16 cellular contexts compared by ENCODE assay signal in genomic region chr1:38068220-38068979, GRCh38. TPM values are rescaled to one million over a fixed set of nuclear protein-coding genes. Genes with fewer than 3 reads are reported as not detected.
A peak's percentile ranks its signal among the peaks of the same experiment; 100 is the strongest.
DNase-seq lines count a peak whose midpoint lies in the region; ATAC-seq and TF ChIP-seq lines count a peak whose summit lies in the region.
"Had no signal": no experiment of that assay in that cellular context is flagged by ENCODE, and none has a peak within 500 bp of the region (broad histone marks: within the 10 kb centered on the region; RNA-seq: fewer than 3 reads in every experiment).

No MANE protein-coding gene starts in this region.

- H3K4me1 ChIP-seq in neural progenitor cell, result peaks cover 29% of the 10 kb centered on the region
- H3K4me1 ChIP-seq: Peyer's patch had no signal

- H3K4me2 ChIP-seq in neural progenitor cell, result no peak overlapping the region

- peak overlapping the region; percentile 87 for H3K27ac Mint-ChIP-seq in neural progenitor cell

- peaks cover 8% of the 10 kb centered on the region for H3K79me2 ChIP-seq in neural progenitor cell (ENCODE audit: low read depth)

- no peak for TF ChIP-seq CTCF in neural progenitor cell (IDR thresholded peaks at IDR 0.05)

- ATAC-seq in GM21447 (IDR thresholded peaks at IDR 0.05; ENCODE audit: unreplicated experiment), result no peak
- ATAC-seq in GM18873 (IDR thresholded peaks at IDR 0.05; ENCODE audit: low FRiP score, unreplicated experiment), result no peak
- no peak for ATAC-seq in HG02623 (IDR thresholded peaks at IDR 0.05; ENCODE audit: unreplicated experiment)

- no peak overlapping the region for H3K27ac ChIP-seq in neural progenitor cell
- H3K27ac ChIP-seq: Peyer's patch had no signal

- DNase-seq in NCI-H2081 (lab: John Stamatoyannopoulos, UW) (peak; percentile 23 to 36), NCI-H2081 treated with DMSO at 0.1 percent for 48 hours (lab: John Stamatoyannopoulos, UW) (no peak), COLO668 (lab: John Stamatoyannopoulos, UW; ENCODE audit: unreplicated experiment) (peak; percentile 50), OCI-M1 (lab: John Stamatoyannopoulos, UW) (peak; percentile 17), neural progenitor cell (ENCODE audit: low spot score) (no peak)
- DNase-seq: Calu3, GOT3, NCI-H2029, NCI-H2227 treated with DMSO at 0.1 percent for 48 hours, NCI-H69, Peyer's patch, SHP77 had no signal

- H3K36me3 Mint-ChIP-seq in neural progenitor cell, result no peaks in the 10 kb centered on the region

- H4K20me1 ChIP-seq in neural progenitor cell (ENCODE audit: low read depth), result peaks cover 24% of the 10 kb centered on the region

- no peaks in the 10 kb centered on the region for H3K9me3 Mint-ChIP-seq in neural progenitor cell

- no peak overlapping the region for H3K4me3 ChIP-seq in neural progenitor cell
- H3K4me3 ChIP-seq: Peyer's patch had no signal

- H3K36me3 ChIP-seq in neural progenitor cell, result no peaks in the 10 kb centered on the region
- H3K36me3 ChIP-seq: Peyer's patch had no signal

- no peak overlapping the region for H2AFZ ChIP-seq in neural progenitor cell (replicated peaks)

- H3K4me1 Mint-ChIP-seq in neural progenitor cell, result peaks cover 67% of the 10 kb centered on the region

- H3K9ac ChIP-seq in neural progenitor cell, result no peak overlapping the region

- peaks cover 17% of the 10 kb centered on the region for H3K27me3 Mint-ChIP-seq in neural progenitor cell (ENCODE audit: insufficient read depth, low read depth)

- H3F3A ChIP-seq in neural progenitor cell (ENCODE audit: low read depth), result peaks cover 11% of the 10 kb centered on the region

- H3K9me3 ChIP-seq in neural progenitor cell (ENCODE audit: low read depth), result no peaks in the 10 kb centered on the region
- H3K9me3 ChIP-seq: Peyer's patch had no signal

- H3K4me3 Mint-ChIP-seq in neural progenitor cell, result peak overlapping the region; percentile 44

- no peaks in the 10 kb centered on the region for H3K27me3 ChIP-seq in neural progenitor cell
- H3K27me3 ChIP-seq: Peyer's patch had no signal

RNA-seq across cellular contexts. Expression of gene POU3F1, which starts 21.8 kb away (rescaled TPM):
- total RNA-seq in neural progenitor cell (ENCODE audit: low replicate concordance), result 16.5 and 44.6 TPM in 2 replicates
- total RNA-seq: Calu3, LHCN-M2, Peyer's patch had no signal

RNA-seq across cellular contexts. Expression of gene UTP11, which starts 55.9 kb away (rescaled TPM):
- 52.4 and 86.0 TPM in 2 replicates for total RNA-seq in neural progenitor cell (ENCODE audit: low replicate concordance)

Comparison
In these comparisons a context has a peak if more than half of its experiments do, and no peak if none do; other contexts are left out.
1. DNase-seq: peak in NCI-H2081 (2 of 2), COLO668 (single experiment) and OCI-M1 (single experiment); none in NCI-H2081 treated with DMSO at 0.1 percent for 48 hours (single experiment) and neural progenitor cell (single experiment).